Comparison of ENCODE assay signal across 18 cellular contexts in the genomic region with DNA sequence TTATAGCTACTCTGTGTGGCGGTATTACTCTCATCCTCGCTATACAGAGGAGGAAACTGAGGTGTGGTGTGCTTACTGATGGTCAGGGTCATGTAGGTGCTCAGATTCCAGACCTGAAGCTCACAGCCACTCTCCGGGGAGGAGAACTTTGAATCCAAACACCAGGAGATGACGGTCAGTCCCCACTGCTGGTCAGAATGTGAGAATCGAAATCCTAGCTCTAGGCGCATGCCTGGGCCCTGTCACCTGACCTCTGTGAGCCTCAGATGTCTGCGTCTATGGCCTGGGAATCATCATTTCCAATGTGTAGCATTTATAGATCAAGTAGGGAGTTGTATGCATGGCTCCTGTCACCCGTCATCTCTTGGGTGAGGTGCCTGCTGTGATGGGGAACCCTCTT.
DNase-seq lines count a peak whose midpoint lies in the region; ATAC-seq, FAIRE-seq and TF ChIP-seq lines count a peak whose summit lies in the region.
"Had no signal": no experiment of that assay in that cellular context is flagged by ENCODE, and none has a peak within 500 bp of the region (broad histone marks: within the 10 kb centered on the region; RNA-seq: fewer than 3 reads in every experiment).

No MANE protein-coding gene starts in this region.

- no peak for FAIRE-seq in H54 (lab: Jason Lieb, UNC)
- FAIRE-seq: GM12891, GM18507 had no signal

- no peak overlapping the region for H3K23ac ChIP-seq in mesenchymal stem cell (ENCODE audit: low read length in 2 of 2)

- TF ChIP-seq CTCF in OCI-LY3 (IDR thresholded peaks at IDR 0.05; ENCODE audit: low read depth, low read length) (no peak), smooth muscle cell (IDR thresholded peaks at IDR 0.05; ENCODE audit: borderline replicate concordance, insufficient read depth, poor library complexity, severe bottlenecking) (no peak)

- H3K4me3 ChIP-seq in OCI-LY3 (ENCODE audit: low read length) (no peak overlapping the region), mesenchymal stem cell (ENCODE audit: insufficient read depth in 1 of 2, low read depth in 1 of 2, low read length in 2 of 2) (no peak overlapping the region), smooth muscle cell (no peak overlapping the region)

- no peak overlapping the region for H2BK120ac ChIP-seq in mesenchymal stem cell (ENCODE audit: low read depth, low read length)

- H4K8ac ChIP-seq in mesenchymal stem cell (ENCODE audit: low read length) = peak overlapping the region; percentile 4

- H2AK5ac ChIP-seq in mesenchymal stem cell (ENCODE audit: low read length, severe bottlenecking) = no peak overlapping the region

- H3K4me2 ChIP-seq in OCI-LY3 (ENCODE audit: low read length) (0 out of 2 replicates have a peak overlapping the region, but pooled peaks have one; percentile 92), mesenchymal stem cell (ENCODE audit: low read length, poor library complexity, severe bottlenecking) (no peak overlapping the region), smooth muscle cell (peak overlapping the region; percentile 5)

- H3F3A ChIP-seq in smooth muscle cell (ENCODE audit: low read depth) = no peaks in the 10 kb centered on the region

- H3K79me2 ChIP-seq in OCI-LY3 (ENCODE audit: low read length) (no peaks in the 10 kb centered on the region), smooth muscle cell (ENCODE audit: low read depth) (no peaks in the 10 kb centered on the region)

- no peak for TF ChIP-seq POLR2A in H54 (IDR thresholded peaks at IDR 0.05; ENCODE audit: low read depth, low read length)

- no peak overlapping the region for H2AFZ ChIP-seq in OCI-LY3 (ENCODE audit: low read depth, low read length)
- no peak overlapping the region for H2AFZ ChIP-seq in mesenchymal stem cell (ENCODE audit: low read depth, low read length)
- no peak overlapping the region for H2AFZ ChIP-seq in smooth muscle cell (ENCODE audit: low read depth)

- H2BK15ac ChIP-seq in mesenchymal stem cell (ENCODE audit: low read depth, poor library complexity, severe bottlenecking) = no peak overlapping the region

- H3K27ac ChIP-seq in OCI-LY3 (ENCODE audit: low read length) (peak overlapping the region; percentile 95), mesenchymal stem cell (ENCODE audit: low read length, poor library complexity, severe bottlenecking) (no peak overlapping the region), smooth muscle cell (ENCODE audit: low read depth) (peak overlapping the region; percentile 3)

- H3K4ac ChIP-seq in mesenchymal stem cell (ENCODE audit: low read depth in 1 of 2, low read length in 2 of 2) = no peak overlapping the region

- H3K36me3 ChIP-seq in OCI-LY3 (replicated peaks; ENCODE audit: low read depth, low read length) (peaks cover 10% of the 10 kb centered on the region), mesenchymal stem cell (ENCODE audit: control insufficient read depth in 1 of 2, insufficient read depth in 2 of 2, low read depth in 1 of 2, low read length in 2 of 2) (peaks cover 0 to 27% of the 10 kb centered on the region in 2 experiments), smooth muscle cell (ENCODE audit: low read depth) (no peaks in the 10 kb centered on the region)

- 0 out of 2 replicates have a peak, but pooled peaks cover 8% of the 10 kb centered on the region for H3K9me3 ChIP-seq in OCI-LY3 (ENCODE audit: insufficient read depth, low read length)
- peaks cover 7% of the 10 kb centered on the region for H3K9me3 ChIP-seq in mesenchymal stem cell (ENCODE audit: control insufficient read depth, low read length)
- H3K9me3 ChIP-seq in smooth muscle cell (replicated peaks; ENCODE audit: low read depth) = no peaks in the 10 kb centered on the region

- no peak overlapping the region for H2BK5ac ChIP-seq in mesenchymal stem cell (ENCODE audit: low read depth, low read length, poor library complexity, severe bottlenecking)

- no peaks in the 10 kb centered on the region for H3K79me1 ChIP-seq in mesenchymal stem cell (replicated peaks; ENCODE audit: low read length, poor library complexity, severe bottlenecking)

- no peak overlapping the region for H4K91ac ChIP-seq in mesenchymal stem cell (ENCODE audit: low read length)

- H2BK12ac ChIP-seq in mesenchymal stem cell (ENCODE audit: low read length in 2 of 2) = no peak overlapping the region

- H4K20me1 ChIP-seq in OCI-LY3 (ENCODE audit: insufficient read depth, low read length) (no peaks in the 10 kb centered on the region), smooth muscle cell (ENCODE audit: low read depth) (peaks cover 5% of the 10 kb centered on the region)

- DNase-seq in mesenchymal stem cell (no peak), smooth muscle cell (lab: John Stamatoyannopoulos, UW; ENCODE audit: unreplicated experiment) (no peak), H54 (ENCODE audit: insufficient read length, low spot score) (no peak)
- DNase-seq: C1 segment of cervical spinal cord; Calu3; CD4-positive, alpha-beta memory T cell; COR-L47; DMS53; DMS79 treated with DMSO at 0.1 percent for 48 hours; GF-D8; GOT3; H7; HCEC 1CT had no signal

- 92% methylated on average over 8 of the region's 8 CpGs for WGBS in mesenchymal stem cell
- 85% methylated on average over 8 of the region's 8 CpGs for WGBS in smooth muscle cell (ENCODE audit: low lambda C conversion rate)

- H3K14ac ChIP-seq in mesenchymal stem cell (ENCODE audit: low read length in 2 of 2) = no peak overlapping the region

- H3K18ac ChIP-seq in mesenchymal stem cell (ENCODE audit: low read depth in 1 of 2, low read length in 2 of 2) = no peak overlapping the region

- H3K27me3 ChIP-seq in OCI-LY3 (ENCODE audit: low read depth, low read length) (no peaks in the 10 kb centered on the region), mesenchymal stem cell (ENCODE audit: control insufficient read depth in 1 of 2, insufficient read depth in 1 of 2, low read length in 2 of 2) (no peaks in the 10 kb centered on the region), smooth muscle cell (ENCODE audit: low read depth) (no peaks in the 10 kb centered on the region)

- H3K4me1 ChIP-seq in OCI-LY3 (ENCODE audit: low read length) (peaks cover 67% of the 10 kb centered on the region), mesenchymal stem cell (ENCODE audit: control insufficient read depth, insufficient read depth, low read depth, low read length) (no peaks in the 10 kb centered on the region), smooth muscle cell (ENCODE audit: low read depth) (no peaks in the 10 kb centered on the region)

- ATAC-seq in HG02870 (IDR thresholded peaks at IDR 0.05; ENCODE audit: unreplicated experiment) = no peak
- ATAC-seq in GM21447 (IDR thresholded peaks at IDR 0.05; ENCODE audit: unreplicated experiment) = no peak

- no peak overlapping the region for H3K9ac ChIP-seq in OCI-LY3 (ENCODE audit: low read length)
- no peak overlapping the region for H3K9ac ChIP-seq in mesenchymal stem cell (ENCODE audit: low read length)
- H3K9ac ChIP-seq in smooth muscle cell (ENCODE audit: low read depth) = no peak overlapping the region
